18 cellular contexts compared by ENCODE assay signal in the genomic region with DNA sequence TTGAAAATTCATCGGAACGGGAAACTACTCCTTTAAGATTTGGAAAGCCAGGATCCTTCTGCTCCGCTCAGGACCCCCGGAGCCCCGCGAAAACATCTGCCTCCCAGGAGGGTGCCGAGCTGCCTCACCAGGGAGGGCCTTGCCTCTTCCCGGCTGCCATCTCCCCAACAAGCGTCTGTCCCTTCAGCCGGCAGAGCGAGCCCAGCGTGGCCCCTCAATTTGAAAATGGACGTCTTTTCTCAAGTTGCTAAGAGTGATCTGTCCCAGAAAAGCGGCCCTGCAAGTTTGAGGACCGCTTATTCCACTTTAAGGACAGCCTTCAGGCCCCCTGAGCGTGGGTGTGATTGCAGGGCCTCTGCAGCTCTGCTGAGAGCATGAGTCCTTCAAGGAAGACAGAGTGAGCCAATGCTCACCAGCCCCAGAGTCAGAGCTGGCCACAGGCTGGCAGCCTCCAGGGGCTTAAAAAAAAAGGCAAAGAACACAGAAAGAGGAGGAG.
A peak's percentile ranks its signal among the peaks of the same experiment; 100 is the strongest.
DNase-seq lines count a peak whose midpoint lies in the region; ATAC-seq, FAIRE-seq and TF ChIP-seq lines count a peak whose summit lies in the region.
"Had no signal": no experiment of that assay in that cellular context is flagged by ENCODE, and none has a peak within 500 bp of the region (broad histone marks: within the 10 kb centered on the region; RNA-seq: fewer than 3 reads in every experiment).

No MANE protein-coding gene starts in this region.

- CTCF ChIA-PET in SK-N-SH (lab: Yijun Ruan, JAX) = interaction anchor here (1.4 kb wide), 1 partner anchor 325 kb away, joined by 3 read pairs; no protein-coding TSS in a partner anchor

- no peak overlapping the region for H3K27ac Mint-ChIP-seq in endothelial cell (ENCODE audit: unreplicated experiment)
- H3K27ac Mint-ChIP-seq in activated T-helper 17 cell treated with anti-CD3 and anti-CD28 coated beads, Interleukin-2, amount 50 U/mL, for 72 hours = no peak overlapping the region

- H3K27me3 ChIP-seq in SK-N-SH (ENCODE audit: insufficient read depth) = no peaks in the 10 kb centered on the region
- H3K27me3 ChIP-seq: MG63, neutrophil, SJCRH30 had no signal

- peaks cover 3% of the 10 kb centered on the region for H3F3A ChIP-seq in SK-N-SH (replicated peaks; ENCODE audit: insufficient read depth)

- DNase-seq in SK-N-SH (peak; percentile 5), GM12892 (ENCODE audit: insufficient read length) (peak; percentile 0), endothelial cell (ENCODE audit: low spot score) (peak; percentile 4), mucosa of descending colon (peak in 2 of 3 donors; percentile 14 to 36), HuH-7.5 (ENCODE audit: low spot score) (no peak), HK-2 (ENCODE audit: unreplicated experiment) (no peak)
- DNase-seq: activated CD4-positive, alpha-beta T cell treated with anti-CD3 and anti-CD28 coated beads for 48 hours; esophagus squamous epithelium; MG63; NCI-H1930; NCI-H510A; T-helper 9 cell; trophoblast cell had no signal

- H3K9me2 ChIP-seq in SK-N-SH = no peaks in the 10 kb centered on the region

- H3K9me3 Mint-ChIP-seq in endothelial cell (ENCODE audit: unreplicated experiment) = no peaks in the 10 kb centered on the region
- H3K9me3 Mint-ChIP-seq in activated T-helper 17 cell treated with anti-CD3 and anti-CD28 coated beads, Interleukin-2, amount 50 U/mL, for 72 hours = no peaks in the 10 kb centered on the region

- 95% methylated on average over 16 of the region's 16 CpGs for WGBS in SK-N-SH (ENCODE audit: low lambda C conversion rate)

- no peak for TF ChIP-seq RAD21 in SK-N-SH (IDR thresholded peaks at IDR 0.05; ENCODE audit: low read length)

- POLR2A ChIA-PET in SK-N-SH (lab: Yijun Ruan, JAX) = no interaction called here

- H3K4me3 Mint-ChIP-seq in endothelial cell (ENCODE audit: unreplicated experiment) = peak overlapping the region; percentile 59
- H3K4me3 Mint-ChIP-seq in activated T-helper 17 cell treated with anti-CD3 and anti-CD28 coated beads, Interleukin-2, amount 50 U/mL, for 72 hours = no peak overlapping the region

- H2AFZ ChIP-seq in SK-N-SH (ENCODE audit: low read depth) = no peak overlapping the region

- FAIRE-seq in GM12892 (lab: Jason Lieb, UNC) = no peak

- TF ChIP-seq CTCF in SK-N-SH (IDR thresholded peaks at IDR 0.05) = no peak
- no peak for TF ChIP-seq CTCF in endothelial cell (IDR thresholded peaks at IDR 0.05; ENCODE audit: unreplicated experiment)
- no peak for TF ChIP-seq CTCF in mucosa of descending colon (IDR thresholded peaks at IDR 0.05)

- ATAC-seq in SK-N-SH treated with all-trans-retinoic acid at 6 μM for 48 hours (no peak), mucosa of descending colon (no peak)
- ATAC-seq in activated T-helper 17 cell treated with anti-CD3 and anti-CD28 coated beads, Interleukin-2, amount 50 U/mL, for 72 hours (replicated peaks) = no peak

- no peak for TF ChIP-seq POLR2A in GM12892 (IDR thresholded peaks at IDR 0.05; ENCODE audit: low read depth, low read length)

- no peak overlapping the region for H3K4me2 ChIP-seq in SK-N-SH

- H3K36me3 ChIP-seq in SK-N-SH (replicated peaks in 1 of 2; ENCODE audit: control insufficient read depth in 1 of 2, insufficient read depth in 2 of 2, low read length in 1 of 2) (peaks cover 0 to 16% of the 10 kb centered on the region in 2 experiments), mucosa of descending colon (ENCODE audit: low read depth) (no peaks in the 10 kb centered on the region)
- H3K36me3 ChIP-seq: MG63, SJCRH30 had no signal

- H4K20me1 ChIP-seq in SK-N-SH (ENCODE audit: insufficient read depth) = peaks cover 3% of the 10 kb centered on the region; the same call in 1 of the 2 replicates

- H3K79me2 ChIP-seq in SK-N-SH (ENCODE audit: insufficient read depth) = no peaks in the 10 kb centered on the region

- no peak for TF ChIP-seq EP300 in SK-N-SH (IDR thresholded peaks at IDR 0.05; ENCODE audit: borderline replicate concordance in 1 of 2, low read depth in 1 of 2, low read length in 1 of 2)

- no peak overlapping the region for H3K9ac ChIP-seq in SK-N-SH

- intact Hi-C loops in mucosa of descending colon (cut with DNase I, micrococcal nuclease) = no loop called here

- H3K4me1 Mint-ChIP-seq in endothelial cell (ENCODE audit: unreplicated experiment) = no peaks in the 10 kb centered on the region
- H3K4me1 Mint-ChIP-seq in activated T-helper 17 cell treated with anti-CD3 and anti-CD28 coated beads, Interleukin-2, amount 50 U/mL, for 72 hours = peaks cover 3% of the 10 kb centered on the region

- peaks cover 9% of the 10 kb centered on the region for H3K27me3 Mint-ChIP-seq in endothelial cell (ENCODE audit: unreplicated experiment)
- H3K27me3 Mint-ChIP-seq in activated T-helper 17 cell treated with anti-CD3 and anti-CD28 coated beads, Interleukin-2, amount 50 U/mL, for 72 hours = no peaks in the 10 kb centered on the region

- H3K4me3 ChIP-seq in SK-N-SH (ENCODE audit: low read depth in 2 of 2, low read length in 1 of 2) (no peak overlapping the region), mucosa of descending colon (no peak overlapping the region)
- H3K4me3 ChIP-seq: esophagus squamous epithelium, MG63, SJCRH30 had no signal

- peaks cover 15% of the 10 kb centered on the region for H3K36me3 Mint-ChIP-seq in endothelial cell (ENCODE audit: low read depth, unreplicated experiment)
- H3K36me3 Mint-ChIP-seq in activated T-helper 17 cell treated with anti-CD3 and anti-CD28 coated beads, Interleukin-2, amount 50 U/mL, for 72 hours (ENCODE audit: low read depth) = peaks cover 8% of the 10 kb centered on the region

- H3K9me3 ChIP-seq in SK-N-SH = no peaks in the 10 kb centered on the region
- no peaks in the 10 kb centered on the region for H3K9me3 ChIP-seq in mucosa of descending colon
- H3K9me3 ChIP-seq: esophagus squamous epithelium, MG63, neutrophil, SJCRH30 had no signal

- H3K4me1 ChIP-seq in SK-N-SH (ENCODE audit: control insufficient read depth in 1 of 2, insufficient read depth in 2 of 2, low read depth in 1 of 2, low read length in 1 of 2) = peaks cover 0 to 10% of the 10 kb centered on the region in 2 experiments; a peak in 1 of 4 replicates
- no peaks in the 10 kb centered on the region for H3K4me1 ChIP-seq in mucosa of descending colon (ENCODE audit: low read depth)
- H3K4me1 ChIP-seq: esophagus squamous epithelium, SJCRH30 had no signal

- H3K27ac ChIP-seq in SK-N-SH (ENCODE audit: low read depth in 2 of 2, low read length in 1 of 2) = no peak overlapping the region
- H3K27ac ChIP-seq: 22Rv1, esophagus squamous epithelium, neutrophil, SJCRH30 had no signal

TF ChIP-seq in SK-N-SH, 30 proteins besides CTCF, POLR2A, EP300 and RAD21:
- TF ChIP-seq USF2 (IDR thresholded peaks at IDR 0.05; ENCODE audit: borderline replicate concordance, low read depth, low read length) (no peak), GATA2 (CRISPR knock-in tag; IDR thresholded peaks at IDR 0.05) (no peak)
- TF ChIP-seq, protein P1, sequence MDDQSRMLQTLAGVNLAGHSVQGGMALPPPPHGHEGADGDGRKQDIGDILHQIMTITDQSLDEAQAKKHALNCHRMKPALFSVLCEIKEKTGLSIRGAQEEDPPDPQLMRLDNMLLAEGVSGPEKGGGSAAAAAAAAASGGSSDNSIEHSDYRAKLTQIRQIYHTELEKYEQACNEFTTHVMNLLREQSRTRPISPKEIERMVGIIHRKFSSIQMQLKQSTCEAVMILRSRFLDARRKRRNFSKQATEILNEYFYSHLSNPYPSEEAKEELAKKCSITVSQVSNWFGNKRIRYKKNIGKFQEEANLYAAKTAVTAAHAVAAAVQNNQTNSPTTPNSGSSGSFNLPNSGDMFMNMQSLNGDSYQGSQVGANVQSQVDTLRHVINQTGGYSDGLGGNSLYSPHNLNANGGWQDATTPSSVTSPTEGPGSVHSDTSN (IDR thresholded peaks at IDR 0.05) = no peak

TF ChIP-seq in SK-N-SH treated with all-trans-retinoic acid at 6 μM for 48 hours, 23 proteins besides CTCF, POLR2A, EP300 and RAD21 (continues in another document):
- TF ChIP-seq, protein P2, sequence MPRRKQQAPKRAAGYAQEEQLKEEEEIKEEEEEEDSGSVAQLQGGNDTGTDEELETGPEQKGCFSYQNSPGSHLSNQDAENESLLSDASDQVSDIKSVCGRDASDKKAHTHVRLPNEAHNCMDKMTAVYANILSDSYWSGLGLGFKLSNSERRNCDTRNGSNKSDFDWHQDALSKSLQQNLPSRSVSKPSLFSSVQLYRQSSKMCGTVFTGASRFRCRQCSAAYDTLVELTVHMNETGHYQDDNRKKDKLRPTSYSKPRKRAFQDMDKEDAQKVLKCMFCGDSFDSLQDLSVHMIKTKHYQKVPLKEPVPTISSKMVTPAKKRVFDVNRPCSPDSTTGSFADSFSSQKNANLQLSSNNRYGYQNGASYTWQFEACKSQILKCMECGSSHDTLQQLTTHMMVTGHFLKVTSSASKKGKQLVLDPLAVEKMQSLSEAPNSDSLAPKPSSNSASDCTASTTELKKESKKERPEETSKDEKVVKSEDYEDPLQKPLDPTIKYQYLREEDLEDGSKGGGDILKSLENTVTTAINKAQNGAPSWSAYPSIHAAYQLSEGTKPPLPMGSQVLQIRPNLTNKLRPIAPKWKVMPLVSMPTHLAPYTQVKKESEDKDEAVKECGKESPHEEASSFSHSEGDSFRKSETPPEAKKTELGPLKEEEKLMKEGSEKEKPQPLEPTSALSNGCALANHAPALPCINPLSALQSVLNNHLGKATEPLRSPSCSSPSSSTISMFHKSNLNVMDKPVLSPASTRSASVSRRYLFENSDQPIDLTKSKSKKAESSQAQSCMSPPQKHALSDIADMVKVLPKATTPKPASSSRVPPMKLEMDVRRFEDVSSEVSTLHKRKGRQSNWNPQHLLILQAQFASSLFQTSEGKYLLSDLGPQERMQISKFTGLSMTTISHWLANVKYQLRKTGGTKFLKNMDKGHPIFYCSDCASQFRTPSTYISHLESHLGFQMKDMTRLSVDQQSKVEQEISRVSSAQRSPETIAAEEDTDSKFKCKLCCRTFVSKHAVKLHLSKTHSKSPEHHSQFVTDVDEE (CRISPR knock-in tag; IDR thresholded peaks at IDR 0.05) = no peak
- no peak for TF ChIP-seq ZNF565 (CRISPR knock-in tag; conservative IDR thresholded peaks at IDR 0.05; ENCODE audit: low read depth)
- TF ChIP-seq, protein P3, sequence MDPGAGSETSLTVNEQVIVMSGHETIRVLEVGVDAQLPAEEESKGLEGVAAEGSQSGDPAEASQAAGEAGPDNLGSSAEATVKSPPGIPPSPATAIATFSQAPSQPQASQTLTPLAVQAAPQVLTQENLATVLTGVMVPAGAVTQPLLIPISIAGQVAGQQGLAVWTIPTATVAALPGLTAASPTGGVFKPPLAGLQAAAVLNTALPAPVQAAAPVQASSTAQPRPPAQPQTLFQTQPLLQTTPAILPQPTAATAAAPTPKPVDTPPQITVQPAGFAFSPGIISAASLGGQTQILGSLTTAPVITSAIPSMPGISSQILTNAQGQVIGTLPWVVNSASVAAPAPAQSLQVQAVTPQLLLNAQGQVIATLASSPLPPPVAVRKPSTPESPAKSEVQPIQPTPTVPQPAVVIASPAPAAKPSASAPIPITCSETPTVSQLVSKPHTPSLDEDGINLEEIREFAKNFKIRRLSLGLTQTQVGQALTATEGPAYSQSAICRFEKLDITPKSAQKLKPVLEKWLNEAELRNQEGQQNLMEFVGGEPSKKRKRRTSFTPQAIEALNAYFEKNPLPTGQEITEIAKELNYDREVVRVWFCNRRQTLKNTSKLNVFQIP (CRISPR knock-in tag; IDR thresholded peaks at IDR 0.05; ENCODE audit: borderline replicate concordance, low read depth) = no peak
- no peak for TF ChIP-seq TOX (CRISPR knock-in tag; IDR thresholded peaks at IDR 0.05; ENCODE audit: borderline replicate concordance)
- no peak for TF ChIP-seq CSDC2 (CRISPR knock-in tag; IDR thresholded peaks at IDR 0.05)

Comparison
In these comparisons a context has a peak if more than half of its experiments do, and no peak if none do; other contexts are left out.
1. DNase-seq: peak in SK-N-SH (single experiment), GM12892 (single experiment), endothelial cell (single experiment) and mucosa of descending colon (2 of 3); none in HuH-7.5 (single experiment) and HK-2 (single experiment).